ENCODE assay signal across 33 cellular contexts in the genomic region with DNA sequence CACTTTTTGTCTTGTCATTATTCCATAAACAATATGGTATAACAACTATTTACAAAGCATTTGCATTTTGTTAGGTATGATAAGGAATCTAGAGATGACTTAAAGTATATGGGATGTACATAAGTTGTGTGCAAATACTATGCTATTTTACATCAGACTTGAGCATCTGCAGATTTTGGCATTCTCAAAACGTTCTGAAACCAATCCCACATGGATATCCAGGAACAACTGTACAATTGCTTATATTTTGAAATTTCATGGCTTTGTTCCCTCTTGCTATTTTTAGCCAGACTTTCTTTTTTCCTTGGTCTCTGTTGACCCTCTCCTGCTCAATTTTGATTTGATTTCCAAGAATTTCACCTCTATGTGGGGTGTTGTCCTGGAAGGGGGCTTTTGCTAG.
"Had no signal": no experiment of that assay in that cellular context is flagged by ENCODE, and none has a peak within 500 bp of the region (broad histone marks: within the 10 kb centered on the region; RNA-seq: fewer than 3 reads in every experiment).

No MANE protein-coding gene starts in this region.

- H3K4me3 ChIP-seq: adrenal gland, ascending aorta, body of pancreas, breast epithelium, cardiac muscle cell had no signal

- H3K36me3 ChIP-seq: adrenal gland, ascending aorta, brain microvascular endothelial cell, breast epithelium, cardiac muscle cell had no signal

- H3K9me3 ChIP-seq: adrenal gland, body of pancreas, breast epithelium had no signal

- H3K27ac ChIP-seq: adrenal gland, ascending aorta, body of pancreas, brain microvascular endothelial cell, breast epithelium, cardiac muscle cell had no signal

- ATAC-seq: activated naive CD4-positive, alpha-beta T cell treated with anti-CD3 and anti-CD28 coated beads, Interleukin-2, amount 50 U/mL, for 72 hours; activated naive CD8-positive, alpha-beta T cell treated with anti-CD3 and anti-CD28 coated beads, Interleukin-2, amount 50 U/mL, for 24 hours; activated T-cell treated with anti-CD3 and anti-CD28 coated beads, Interleukin-2, amount 50 U/mL, for 4 hours; activated T-cell treated with anti-CD3 and anti-CD28 coated beads, Interleukin-2, amount 50 U/mL, for 72 hours; activated T-helper 17 cell treated with anti-CD3 and anti-CD28 coated beads, Interleukin-2, amount 50 U/mL, for 72 hours; body of pancreas had no signal

- H3K27me3 ChIP-seq: adrenal gland, ascending aorta, body of pancreas, brain microvascular endothelial cell, breast epithelium, cardiac muscle cell had no signal

- DNase-seq: activated effector memory CD4-positive, alpha-beta T cell treated with anti-CD3 and anti-CD28 coated beads, Interleukin-2, amount 50 U/mL, for 16 hours; activated effector memory CD4-positive, alpha-beta T cell treated with Interleukin-2 at 50 U/mL for 16 hours; activated gamma-delta T cell; activated gamma-delta T cell treated with Interleukin-2 at 50 U/mL for 16 hours; activated naive CD4-positive, alpha-beta T cell; activated naive CD4-positive, alpha-beta T cell treated with anti-CD3 and anti-CD28 coated beads for 36 hours; activated naive CD4-positive, alpha-beta T cell treated with anti-CD3 and anti-CD28 coated beads, Interleukin-2, amount 10 ng/mL, durations not matched to agents 7 days and 5 days; activated naive CD4-positive, alpha-beta T cell treated with anti-CD3 and anti-CD28 coated beads, Interleukin-2, amount 50 U/mL, for 16 hours; activated naive CD4-positive, alpha-beta T cell treated with Interleukin-2 at 50 U/mL for 16 hours; activated naive CD8-positive, alpha-beta T cell treated with anti-CD3 and anti-CD28 coated beads for 36 hours; activated naive CD8-positive, alpha-beta T cell treated with anti-CD3 and anti-CD28 coated beads, Interleukin-2, amount 10 ng/mL, durations not matched to agents 7 days and 5 days; activated naive CD8-positive, alpha-beta T cell treated with anti-CD3 and anti-CD28 coated beads, Interleukin-2, amount 50 U/mL, for 24 hours; activated T-cell treated with anti-CD3 and anti-CD28 coated beads for 4 hours; activated T-cell treated with anti-CD3 and anti-CD28 coated beads, Interleukin-2, amount 50 U/mL, for 1 hour; activated T-cell treated with anti-CD3 and anti-CD28 coated beads, Interleukin-2, amount 50 U/mL, for 24 hours; activated T-cell treated with anti-CD3 and anti-CD28 coated beads, Interleukin-2, amount 50 U/mL, for 4 hours; activated T-cell treated with anti-CD3 and anti-CD28 coated beads, Interleukin-2, amount 50 U/mL, for 48 hours; activated T-cell treated with anti-CD3 and anti-CD28 coated beads, Interleukin-2, amount 50 U/mL, for 72 hours; adrenal gland; amniotic stem cell; amygdala; anterior cingulate cortex; aorta; body of pancreas; brain microvascular endothelial cell; caudate nucleus; central memory CD4-positive, alpha-beta T cell; cerebellar nuclear complex had no signal

- H3K4me1 ChIP-seq: adrenal gland, body of pancreas, breast epithelium had no signal
